Comparison of ENCODE assay signal across 20 cellular contexts in the genomic region with DNA sequence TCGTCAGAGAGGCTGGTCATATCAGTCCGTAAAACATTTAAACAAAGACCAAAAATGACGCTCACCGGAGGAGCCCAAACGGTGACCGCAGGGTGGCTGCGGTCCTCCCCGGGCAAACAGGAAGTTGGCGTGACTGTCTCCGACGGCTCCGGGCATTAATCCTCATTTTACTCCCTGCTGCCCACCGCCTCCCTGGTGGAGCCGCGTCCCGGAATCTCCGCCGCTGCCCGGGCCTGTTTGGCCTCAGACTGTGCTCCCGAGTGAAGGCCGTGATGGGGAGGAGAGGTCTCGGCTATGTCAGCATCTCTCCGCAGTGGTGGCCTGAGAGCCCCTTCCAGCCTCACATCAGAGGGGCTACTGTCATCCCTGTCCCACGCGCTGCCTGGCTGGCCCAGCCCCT. TPM values are rescaled to one million over a fixed set of nuclear protein-coding genes. Genes with fewer than 3 reads are reported as not detected.
A peak's percentile ranks its signal among the peaks of the same experiment; 100 is the strongest.
DNase-seq lines count a peak whose midpoint lies in the region; ATAC-seq, FAIRE-seq and TF ChIP-seq lines count a peak whose summit lies in the region.
"Had no signal": no experiment of that assay in that cellular context is flagged by ENCODE, and none has a peak within 500 bp of the region (broad histone marks: within the 10 kb centered on the region; RNA-seq: fewer than 3 reads in every experiment).

No MANE protein-coding gene starts in this region.

- peak overlapping the region; percentile 71 for H3K4me2 ChIP-seq in astrocyte (ENCODE audit: low read length)

- peak overlapping the region; percentile 48 for H3K9ac ChIP-seq in astrocyte (ENCODE audit: low read length)

- no peak for FAIRE-seq in astrocyte (lab: Jason Lieb, UNC)
- FAIRE-seq: D721Med, H54 had no signal

- H3K27me3 Mint-ChIP-seq in astrocyte (ENCODE audit: low read depth, unreplicated experiment) = peaks cover 63% of the 10 kb centered on the region
- no peaks in the 10 kb centered on the region for H3K27me3 Mint-ChIP-seq in progenitor cell of endocrine pancreas
- H3K27me3 Mint-ChIP-seq in type B pancreatic cell = peaks cover 41% of the 10 kb centered on the region

- no peak for TF ChIP-seq CTCF in astrocyte (IDR thresholded peaks at IDR 0.05; ENCODE audit: insufficient read depth, low read depth, low read length)
- no peak for TF ChIP-seq CTCF in dorsolateral prefrontal cortex (IDR thresholded peaks at IDR 0.05 in 54 of 56, conservative IDR thresholded peaks at IDR 0.05 in 2 of 56; ENCODE audit: low read depth in 1 of 56, partially characterized antibody in 56 of 56)
- TF ChIP-seq CTCF in progenitor cell of endocrine pancreas (IDR thresholded peaks at IDR 0.05; ENCODE audit: unreplicated experiment) = no peak
- no peak for TF ChIP-seq CTCF in type B pancreatic cell (conservative IDR thresholded peaks at IDR 0.05)

- H4K20me1 ChIP-seq in astrocyte (ENCODE audit: insufficient read depth, low read length) = peaks cover 50% of the 10 kb centered on the region

- H3K4me3 ChIP-seq in astrocyte (ENCODE audit: insufficient read depth, low read depth, low read length) (peak overlapping the region; percentile 29), dorsolateral prefrontal cortex (no peak overlapping the region)

- H3K4me3 Mint-ChIP-seq in astrocyte (ENCODE audit: unreplicated experiment) = no peak overlapping the region
- no peak overlapping the region for H3K4me3 Mint-ChIP-seq in progenitor cell of endocrine pancreas (ENCODE audit: low read depth)
- peak overlapping the region; percentile 9 for H3K4me3 Mint-ChIP-seq in type B pancreatic cell
- H3K4me3 Mint-ChIP-seq: CD4-positive, alpha-beta memory T cell had no signal

- H3K4me1 ChIP-seq in astrocyte (ENCODE audit: insufficient read depth, low read length) = peaks cover 27% of the 10 kb centered on the region

- no peaks in the 10 kb centered on the region for H3K4me1 Mint-ChIP-seq in astrocyte (ENCODE audit: low read depth, unreplicated experiment)
- H3K4me1 Mint-ChIP-seq in progenitor cell of endocrine pancreas (ENCODE audit: low read depth) = peaks cover 43% of the 10 kb centered on the region
- peaks cover 41% of the 10 kb centered on the region for H3K4me1 Mint-ChIP-seq in type B pancreatic cell (ENCODE audit: unreplicated experiment)

- H3K27ac ChIP-seq in astrocyte (ENCODE audit: low read depth, low read length) = no peak overlapping the region
- peak overlapping the region in 52 of 59 donors; percentile 20 to 87 (median 68) for H3K27ac ChIP-seq in dorsolateral prefrontal cortex

- no peaks in the 10 kb centered on the region for H3K9me3 ChIP-seq in astrocyte (ENCODE audit: insufficient read depth, low read depth, low read length)

- H3K36me3 Mint-ChIP-seq in astrocyte (ENCODE audit: low read depth, unreplicated experiment) (peaks cover 2% of the 10 kb centered on the region), progenitor cell of endocrine pancreas (ENCODE audit: insufficient read depth) (peaks cover 2% of the 10 kb centered on the region), type B pancreatic cell (no peaks in the 10 kb centered on the region)
- H3K36me3 Mint-ChIP-seq: CD4-positive, alpha-beta memory T cell had no signal

- H2AFZ ChIP-seq in astrocyte (ENCODE audit: low read depth, low read length) = peak overlapping the region; percentile 29

- H3K27me3 ChIP-seq in astrocyte (ENCODE audit: insufficient read depth, low read length) = peaks cover 4% of the 10 kb centered on the region
- peaks cover 0 to 37% (median 8%) of the 10 kb centered on the region in 45 donors for H3K27me3 ChIP-seq in dorsolateral prefrontal cortex

- no peak for ATAC-seq in GM21619 (IDR thresholded peaks at IDR 0.05; ENCODE audit: unreplicated experiment)

- intact Hi-C loops in dorsolateral prefrontal cortex (cut with DNase I) = no loop called here

- no peaks in the 10 kb centered on the region for H3K36me3 ChIP-seq in astrocyte (ENCODE audit: insufficient read depth, low read length)

- H3K79me2 ChIP-seq in astrocyte (ENCODE audit: insufficient read depth, low read length) = peaks cover 98% of the 10 kb centered on the region

- peak; percentile 10 for DNase-seq in astrocyte (ENCODE audit: low read depth)
- no peak for DNase-seq in dorsolateral prefrontal cortex
- no peak for DNase-seq in progenitor cell of endocrine pancreas (ENCODE audit: low spot score, unreplicated experiment)
- DNase-seq in type B pancreatic cell (ENCODE audit: extremely low spot score, unreplicated experiment) = no peak
- no peak for DNase-seq in iPS-NIHi7 (ENCODE audit: extremely low spot score)
- no peak for DNase-seq in stimulated activated CD4-positive, alpha-beta T cell treated with anti-CD3 and anti-CD28 coated beads, Interleukin-2, amount 100 ng/mL, for 48 hours
- DNase-seq: ACHN; CD4-positive, alpha-beta memory T cell; KG1; NCI-H1048; NCI-H146; NCI-H2107; NCI-H345; NCI-H526 treated with DMSO at 0.1 percent for 48 hours had no signal

- H3K27ac Mint-ChIP-seq in astrocyte (ENCODE audit: unreplicated experiment) (no peak overlapping the region), progenitor cell of endocrine pancreas (peak overlapping the region; percentile 29), type B pancreatic cell (no peak overlapping the region)

- no peaks in the 10 kb centered on the region for H3K9me3 Mint-ChIP-seq in astrocyte (ENCODE audit: unreplicated experiment)
- no peaks in the 10 kb centered on the region for H3K9me3 Mint-ChIP-seq in progenitor cell of endocrine pancreas (ENCODE audit: low read depth)
- no peaks in the 10 kb centered on the region for H3K9me3 Mint-ChIP-seq in type B pancreatic cell
- H3K9me3 Mint-ChIP-seq: CD4-positive, alpha-beta memory T cell had no signal

RNA-seq across cellular contexts. Expression of a gene that starts 9.9 kb away (rescaled TPM):
- total RNA-seq in astrocyte (0.43 and 1.5 TPM in 2 replicates), dorsolateral prefrontal cortex (10 to 100 TPM in 119 of 120 experiments, 1 to 10 TPM in 1; 9.8 to 52.0 (median 18.9) TPM), progenitor cell of endocrine pancreas (68.7 and 69.1 TPM in 2 replicates), type B pancreatic cell (ENCODE audit: low replicate concordance) (10.3 and 23.6 TPM in 2 replicates)
- total RNA-seq: CD4-positive, alpha-beta memory T cell; M059J; OCI-LY7; RPMI7951 had no signal

RNA-seq across cellular contexts. Expression of a gene that starts 57.7 kb away (rescaled TPM):
- total RNA-seq in astrocyte (not detected in 2 replicates), dorsolateral prefrontal cortex (under 1 TPM in 1 of 120 experiments, not detected in 119; 0.32 TPM), progenitor cell of endocrine pancreas (0.20 TPM in 1 of 2 replicates, not detected in the other), type B pancreatic cell (ENCODE audit: low replicate concordance) (not detected in 2 replicates)
- total RNA-seq: CD4-positive, alpha-beta memory T cell; M059J; OCI-LY7; RPMI7951 had no signal
